ENCODE assay signal across 1 cellular context in the genomic region with DNA sequence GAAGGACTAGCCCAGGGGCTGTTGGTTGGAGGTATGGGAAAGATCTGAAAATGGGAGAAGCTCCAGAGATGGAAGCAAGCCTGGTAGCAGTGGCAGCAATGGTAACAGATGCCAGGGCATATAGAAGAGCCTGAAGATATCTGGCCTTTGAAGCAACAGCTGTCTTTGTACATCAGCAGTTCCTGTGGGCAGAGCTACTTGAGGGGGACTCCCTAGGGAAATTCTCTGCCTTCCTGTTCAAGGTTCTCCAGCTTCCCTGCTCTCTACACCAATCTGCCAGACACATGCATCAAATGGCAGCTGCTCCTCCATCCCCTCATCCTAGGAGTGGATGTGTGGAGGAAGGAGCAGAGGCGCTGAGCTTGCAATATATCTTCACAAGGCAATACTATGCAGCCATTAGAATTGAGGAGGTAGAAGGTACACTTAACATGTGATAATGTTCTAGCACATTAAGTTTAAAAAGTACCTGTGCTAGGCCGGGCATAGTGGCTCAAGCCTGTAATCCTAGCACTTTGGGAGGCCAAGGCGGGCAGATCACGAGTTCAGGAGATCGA.
TF ChIP-seq lines count a peak whose summit lies in the region.

No MANE protein-coding gene starts in this region.

TF ChIP-seq in HepG2, 621 proteins besides CTCF, POLR2A, EP300 and RAD21:
- TF ChIP-seq, protein P1, sequence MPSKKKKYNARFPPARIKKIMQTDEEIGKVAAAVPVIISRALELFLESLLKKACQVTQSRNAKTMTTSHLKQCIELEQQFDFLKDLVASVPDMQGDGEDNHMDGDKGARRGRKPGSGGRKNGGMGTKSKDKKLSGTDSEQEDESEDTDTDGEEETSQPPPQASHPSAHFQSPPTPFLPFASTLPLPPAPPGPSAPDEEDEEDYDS (CRISPR knock-in tag; IDR thresholded peaks at IDR 0.05) = no peak
- TF ChIP-seq ZFY (CRISPR knock-in tag; IDR thresholded peaks at IDR 0.05) (no peak), MAFK (conservative IDR thresholded peaks at IDR 0.05 in 1 of 2, IDR thresholded peaks at IDR 0.05 in 1 of 2; ENCODE audit: low read length in 2 of 2) (peak; percentile 58 to 68), NR2F1 (CRISPR knock-in tag; IDR thresholded peaks at IDR 0.05) (no peak), NCOA2 (CRISPR knock-in tag; IDR thresholded peaks at IDR 0.05) (no peak), ZNF652 (CRISPR knock-in tag; IDR thresholded peaks at IDR 0.05; ENCODE audit: borderline replicate concordance, low read depth) (no peak)
